20 cellular contexts compared by ENCODE assay signal in the genomic region with DNA sequence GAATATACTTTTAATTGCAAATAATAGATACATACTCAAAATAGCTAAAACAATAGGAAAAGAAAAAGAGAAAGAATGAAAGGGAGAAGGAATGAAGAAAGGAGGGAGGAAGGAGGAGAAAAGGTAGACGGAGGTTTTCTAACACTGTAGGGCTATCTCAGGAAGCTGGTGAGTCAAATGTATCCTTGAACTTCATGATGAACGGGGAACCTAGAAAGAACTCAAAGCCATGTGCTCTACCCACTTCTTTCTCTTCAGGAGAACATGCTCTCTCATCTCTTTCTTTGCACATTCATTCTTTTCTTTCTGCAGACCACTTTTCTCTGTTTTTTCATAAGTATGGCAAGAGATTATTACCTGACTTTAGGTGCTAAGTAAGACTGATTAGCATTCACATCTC. TPM values are rescaled to one million over a fixed set of nuclear protein-coding genes. Genes with fewer than 3 reads are reported as not detected.
DNase-seq lines count a peak whose midpoint lies in the region; ATAC-seq and TF ChIP-seq lines count a peak whose summit lies in the region.
"Had no signal": no experiment of that assay in that cellular context is flagged by ENCODE, and none has a peak within 500 bp of the region (broad histone marks: within the 10 kb centered on the region; RNA-seq: fewer than 3 reads in every experiment).

No MANE protein-coding gene starts in this region.

- peaks cover 7% of the 10 kb centered on the region; the same call in 1 of the 2 replicates for H3K36me3 ChIP-seq in DOHH2 (ENCODE audit: control insufficient read depth, low read length)
- H3K36me3 ChIP-seq in uterus, result no peaks in the 10 kb centered on the region
- H3K36me3 ChIP-seq: BLaER1, SJCRH30 had no signal

- H3K4me2 ChIP-seq in DOHH2 (ENCODE audit: low read length), result peak overlapping the region; percentile 15; the same call in 1 of the 2 replicates
- H3K4me2 ChIP-seq: A549 had no signal

- H3K27ac ChIP-seq in DOHH2 (ENCODE audit: low read depth, low read length), result no peak overlapping the region
- no peak overlapping the region for H3K27ac ChIP-seq in uterus
- H3K27ac ChIP-seq: A549, SJCRH30 had no signal

- TF ChIP-seq CTCF in DOHH2 (IDR thresholded peaks at IDR 0.05; ENCODE audit: low read depth, low read length, poor library complexity, severe bottlenecking) (no peak), uterus (IDR thresholded peaks at IDR 0.05) (no peak)

- TF ChIP-seq POLR2A in uterus (IDR thresholded peaks at IDR 0.05), result no peak

- H3K27me3 Mint-ChIP-seq in memory B cell, result no peaks in the 10 kb centered on the region

- peaks cover 15% of the 10 kb centered on the region for H3K4me1 Mint-ChIP-seq in memory B cell
- H3K4me1 Mint-ChIP-seq: CD4-positive, alpha-beta memory T cell had no signal

- peaks cover 6% of the 10 kb centered on the region for H3K36me3 Mint-ChIP-seq in memory B cell
- H3K36me3 Mint-ChIP-seq: CD4-positive, alpha-beta memory T cell had no signal

- H3K79me2 ChIP-seq in DOHH2 (ENCODE audit: control insufficient read depth, low read length), result no peaks in the 10 kb centered on the region

- H3K4me3 ChIP-seq in DOHH2 (ENCODE audit: low read length) (no peak overlapping the region), uterus (no peak overlapping the region)
- H3K4me3 ChIP-seq: A549, BLaER1, SJCRH30 had no signal

- H3K27ac Mint-ChIP-seq in memory B cell, result peak overlapping the region; percentile 75
- H3K27ac Mint-ChIP-seq: CD4-positive, alpha-beta memory T cell had no signal

- peaks cover 14% of the 10 kb centered on the region; the same call in 1 of the 2 replicates for H3K9me3 ChIP-seq in DOHH2 (ENCODE audit: control insufficient read depth, insufficient read depth, low read length)
- no peaks in the 10 kb centered on the region for H3K9me3 ChIP-seq in uterus
- H3K9me3 ChIP-seq: A549, SJCRH30 had no signal

- no peak overlapping the region for H3K4me3 Mint-ChIP-seq in memory B cell
- H3K4me3 Mint-ChIP-seq: CD4-positive, alpha-beta memory T cell had no signal

- H3K9me3 Mint-ChIP-seq in memory B cell, result peaks cover 5% of the 10 kb centered on the region

- no peaks in the 10 kb centered on the region for H4K20me1 ChIP-seq in DOHH2 (ENCODE audit: control insufficient read depth, insufficient read depth, low read depth, low read length)
- H4K20me1 ChIP-seq: BLaER1 had no signal

- H3F3A ChIP-seq in DOHH2 (ENCODE audit: control insufficient read depth, insufficient read depth), result peaks cover 4% of the 10 kb centered on the region; the same call in 1 of the 2 replicates

- DNase-seq in memory B cell (ENCODE audit: low spot score in 2 of 2) (no peak), uterus (no peak), KG1 (lab: John Stamatoyannopoulos, UW) (no peak)
- DNase-seq: CD4-positive, alpha-beta memory T cell; EL; GOT3; MM.1S; NCI-H1105; NCI-H1694 treated with DMSO at 0.1 percent for 48 hours; NCI-H2107; NCI-H510A treated with DMSO at 0.1 percent for 48 hours; NCI-H774; SJCRH30; SW 1271 had no signal

- H3K4me1 ChIP-seq in DOHH2 (ENCODE audit: control insufficient read depth, low read length) (peaks cover 64% of the 10 kb centered on the region), uterus (no peaks in the 10 kb centered on the region)
- H3K4me1 ChIP-seq: A549, SJCRH30 had no signal

- ATAC-seq in GM18868 (IDR thresholded peaks at IDR 0.05; ENCODE audit: unreplicated experiment) (peak; percentile 37), HG03432 (IDR thresholded peaks at IDR 0.05; ENCODE audit: unreplicated experiment) (peak; percentile 37), memory B cell (ENCODE audit: low read depth) (no peak), GM19397 (IDR thresholded peaks at IDR 0.05; ENCODE audit: unreplicated experiment) (no peak)
- ATAC-seq: A549 had no signal

- intact Hi-C loops in uterus (cut with DNase I; ENCODE audit: low total_unique reads), result no loop called here

- H3K27me3 ChIP-seq in DOHH2 (ENCODE audit: control insufficient read depth, low read length) (no peaks in the 10 kb centered on the region), uterus (no peaks in the 10 kb centered on the region)
- H3K27me3 ChIP-seq: BLaER1, SJCRH30 had no signal

- H3K9me2 ChIP-seq in DOHH2 (replicated peaks; ENCODE audit: control insufficient read depth, low read length), result no peaks in the 10 kb centered on the region

RNA-seq across cellular contexts. Expression of gene ZNF644, which starts 37.3 kb away (rescaled TPM):
- total RNA-seq in uterus, result 100 to 1,000 TPM in 2 of 4 donors, 10 to 100 TPM in 2; 51.7 to 167 (median 93.3) TPM

Comparison
In these comparisons a context has a peak if more than half of its experiments do, and no peak if none do; other contexts are left out.
1. ATAC-seq: peak in GM18868 (single experiment) and HG03432 (single experiment); none in memory B cell (single experiment) and GM19397 (single experiment).